8 cellular contexts compared by ENCODE assay signal in the genomic region with DNA sequence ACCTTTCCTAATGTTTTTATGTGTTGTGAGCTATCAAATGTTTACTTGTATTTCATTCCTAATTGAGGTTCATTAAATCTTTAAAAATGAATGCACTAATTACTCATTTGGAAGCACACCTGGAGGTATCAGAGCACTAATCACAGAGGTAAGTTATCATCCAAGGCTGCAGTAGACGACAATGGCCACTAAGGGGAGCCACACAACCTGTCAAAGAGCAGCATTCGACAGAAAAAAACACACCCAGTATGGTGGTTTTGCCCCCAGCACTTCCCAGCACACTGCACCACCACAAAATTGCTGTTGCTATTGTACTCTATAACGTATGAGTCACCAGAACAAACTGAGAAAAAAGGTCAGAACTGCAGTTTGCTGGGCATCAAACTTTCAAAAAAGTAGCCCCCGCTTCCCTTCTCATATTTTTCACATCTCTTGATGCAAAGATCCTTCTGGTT.
DNase-seq lines count a peak whose midpoint lies in the region; FAIRE-seq and TF ChIP-seq lines count a peak whose summit lies in the region.

No MANE protein-coding gene starts in this region.

- peaks cover 7% of the 10 kb centered on the region for H3K4me1 ChIP-seq in keratinocyte (ENCODE audit: control insufficient read depth, extremely low read depth, insufficient read depth, low read length)

- no peak overlapping the region for H3K9ac ChIP-seq in keratinocyte (ENCODE audit: control insufficient read depth, extremely low read depth, insufficient read depth, low read length)

- dilution Hi-C loops in keratinocyte (cut with MboI; ENCODE audit: extremely low pct_ligation_motif_present, low sequenced_read_pairs) = no loop called here

- no peaks in the 10 kb centered on the region for H3K9me1 ChIP-seq in keratinocyte (ENCODE audit: control insufficient read depth, extremely low read depth, insufficient read depth, low read length)

- H3K27me3 ChIP-seq in MG63 (no peaks in the 10 kb centered on the region), keratinocyte (ENCODE audit: control insufficient read depth, extremely low read depth, insufficient read depth, low read length) (peaks cover 18% of the 10 kb centered on the region)

- DNase-seq in DMS 273 (lab: John Stamatoyannopoulos, UW; ENCODE audit: unreplicated experiment) (peak; percentile 67), DMS 273 treated with DMSO at 0.1 percent for 48 hours (lab: John Stamatoyannopoulos, UW) (no peak), H54 (ENCODE audit: insufficient read length, low spot score) (peak; percentile 36), MG63 (peak; percentile 74), SK-N-DZ (ENCODE audit: low spot score) (peak; percentile 45), astrocyte of the spinal cord (ENCODE audit: low read depth, low spot score) (peak; percentile 88), keratinocyte (ENCODE audit: low read depth, low spot score) (peak; percentile 84)
- peak; percentile 28 to 38 for DNase-seq in stimulated activated CD4-positive, alpha-beta T cell treated with anti-CD3 and anti-CD28 coated beads, Interleukin-2, amount 100 ng/mL, for 48 hours

- TF ChIP-seq POLR2A in H54 (IDR thresholded peaks at IDR 0.05; ENCODE audit: low read depth, low read length) = no peak

- H3K27ac ChIP-seq in keratinocyte (ENCODE audit: control insufficient read depth, insufficient read depth, low read length) = no peak overlapping the region

- no peaks in the 10 kb centered on the region for H3K79me2 ChIP-seq in keratinocyte (ENCODE audit: control insufficient read depth, insufficient read depth, low read length)

- no peaks in the 10 kb centered on the region for H3K36me3 ChIP-seq in MG63
- H3K36me3 ChIP-seq in keratinocyte (ENCODE audit: control insufficient read depth in 2 of 2, extremely low read depth in 1 of 2, insufficient read depth in 2 of 2, low read length in 2 of 2) = no peaks in the 10 kb centered on the region

- H2AFZ ChIP-seq in keratinocyte (ENCODE audit: control insufficient read depth, low read length) = no peak overlapping the region

- FAIRE-seq in H54 (lab: Jason Lieb, UNC) = no peak
- peak; percentile 95 for FAIRE-seq in keratinocyte (lab: Jason Lieb, UNC)

- peak; percentile 87 for TF ChIP-seq CTCF in astrocyte of the spinal cord (IDR thresholded peaks at IDR 0.05; ENCODE audit: low read depth, low read length)
- TF ChIP-seq CTCF in keratinocyte (optimal IDR thresholded peaks at IDR 0.05 in 1 of 3, IDR thresholded peaks at IDR 0.05 in 1 of 3, conservative IDR thresholded peaks at IDR 0.05 in 1 of 3; ENCODE audit: extremely low read depth in 1 of 3, insufficient read depth in 2 of 3, low read length in 3 of 3) = peak; percentile 76 to 97 (median 94)

- no peak overlapping the region for H3K4me2 ChIP-seq in keratinocyte (ENCODE audit: control insufficient read depth, extremely low read depth, insufficient read depth, low read depth, low read length)

- in situ Hi-C loops in astrocyte of the spinal cord (cut with HindIII; ENCODE audit: low sequenced_read_pairs) = no loop called here

- no peaks in the 10 kb centered on the region for H4K20me1 ChIP-seq in keratinocyte (ENCODE audit: control insufficient read depth, extremely low read depth, insufficient read depth, low read length)

- H3K4me3 ChIP-seq in MG63 = no peak overlapping the region
- no peak overlapping the region for H3K4me3 ChIP-seq in astrocyte of the spinal cord (ENCODE audit: low read depth, low read length)
- no peak overlapping the region for H3K4me3 ChIP-seq in keratinocyte (ENCODE audit: control insufficient read depth in 2 of 3, extremely low read depth in 1 of 3, insufficient read depth in 2 of 3, low read depth in 1 of 3, low read length in 3 of 3)

- H3K9me3 ChIP-seq in MG63 (no peaks in the 10 kb centered on the region), keratinocyte (ENCODE audit: control insufficient read depth, low read depth, low read length) (no peaks in the 10 kb centered on the region)
